Comparison of ENCODE assay signal across 8 cellular contexts in genomic region chr5:155943516-155944407, GRCh38.
DNase-seq lines count a peak whose midpoint lies in the region; ATAC-seq and TF ChIP-seq lines count a peak whose summit lies in the region.

No MANE protein-coding gene starts in this region.

- DNase-seq in HuH-7 (ENCODE audit: low spot score) (peak; percentile 19), RWPE1 (ENCODE audit: low spot score) (peak; percentile 30), breast epithelium (ENCODE audit: low spot score in 2 of 2) (no peak), iris pigment epithelial cell (ENCODE audit: low read depth) (peak; percentile 18), lower leg skin (ENCODE audit: low spot score in 2 of 2) (no peak)
- peak; percentile 24 for DNase-seq in stimulated activated CD4-positive, alpha-beta T cell treated with anti-CD3 and anti-CD28 coated beads, Interleukin-4, amount 100 ng/mL, for 24 hours

- intact Hi-C loops in breast epithelium (cut with DNase I; ENCODE audit: low total_unique reads) (loop anchor here (5.0 kb wide), 1 partner anchor 506 kb away; no protein-coding TSS in a partner anchor), lower leg skin (cut with DNase I; ENCODE audit: low total_unique reads) (no loop called here)

- no peaks in the 10 kb centered on the region for H3K4me1 ChIP-seq in breast epithelium

- TF ChIP-seq POLR2A in breast epithelium (IDR thresholded peaks at IDR 0.05) (no peak), lower leg skin (IDR thresholded peaks at IDR 0.05) (no peak)

- CTCF ChIA-PET in RWPE1 (lab: Yijun Ruan, JAX) = interaction anchor here (0.5 to 1.0 kb wide), 11 partner anchors 10 to 1352 kb away, joined by 3 to 4 read pairs (median 4); no protein-coding TSS in a partner anchor

- ATAC-seq in GM21576 (IDR thresholded peaks at IDR 0.05; ENCODE audit: unreplicated experiment) = peak; percentile 95

- H3K36me3 ChIP-seq in breast epithelium = no peaks in the 10 kb centered on the region

- TF ChIP-seq CTCF in GM12872 (IDR thresholded peaks at IDR 0.05; ENCODE audit: insufficient read depth, low read depth, low read length) (peak; percentile 78), RWPE1 (conservative IDR thresholded peaks at IDR 0.05; ENCODE audit: low read depth) (peak; percentile 46), breast epithelium (IDR thresholded peaks at IDR 0.05) (peak in 2 of 3 donors; percentile 41 to 58), lower leg skin (IDR thresholded peaks at IDR 0.05) (no peak)

- H3K9me3 ChIP-seq in breast epithelium = no peaks in the 10 kb centered on the region

- POLR2A ChIA-PET in RWPE1 (lab: Yijun Ruan, JAX; ENCODE audit: low non-redundant PET) = no interaction called here

- H3K27ac ChIP-seq in RWPE1 (no peak overlapping the region), breast epithelium (no peak overlapping the region)

- H3K4me3 ChIP-seq in breast epithelium = no peak overlapping the region
- no peak overlapping the region for H3K4me3 ChIP-seq in lower leg skin (ENCODE audit: low read depth, poor library complexity, severe bottlenecking)

- no peaks in the 10 kb centered on the region for H3K27me3 ChIP-seq in breast epithelium

- WGBS in lower leg skin, 2 donors = 27 to 30% methylated on average over 2 of the region's 2 CpGs

Comparison
In these comparisons a context has a peak if more than half of its experiments do, and no peak if none do; other contexts are left out.
1. CTCF ChIP-seq: peak in GM12872 (single experiment), RWPE1 (single experiment) and breast epithelium (2 of 3); none in lower leg skin (0 of 3).
2. DNase-seq: peak in HuH-7 (single experiment), RWPE1 (single experiment), iris pigment epithelial cell (single experiment) and stimulated activated CD4-positive, alpha-beta T cell treated with anti-CD3 and anti-CD28 coated beads, Interleukin-4, amount 100 ng/mL, for 24 hours (single experiment); none in breast epithelium (0 of 2) and lower leg skin (0 of 2).